In the genomic region with DNA sequence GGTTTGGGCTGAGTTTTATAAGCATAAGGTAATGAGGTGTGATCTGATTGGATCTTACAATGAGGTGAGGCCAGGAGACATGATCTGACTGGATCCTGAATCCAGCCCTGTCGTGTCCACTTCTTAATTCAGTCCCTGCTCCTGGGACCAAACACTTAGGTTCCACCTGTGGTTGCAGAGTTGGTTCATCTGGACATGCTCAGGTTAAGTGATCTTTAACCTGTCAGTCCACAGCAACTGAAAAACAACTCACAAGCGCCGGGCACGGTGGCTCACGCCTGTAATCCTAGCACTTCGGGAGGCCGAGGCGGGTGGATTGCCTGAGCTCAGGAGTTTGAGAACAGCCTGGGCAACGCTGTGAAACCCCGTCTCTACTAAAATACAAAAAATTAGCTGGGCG, we compare ENCODE assay signal across 25 cellular contexts.
"Had no signal": no experiment of that assay in that cellular context is flagged by ENCODE, and none has a peak within 500 bp of the region (broad histone marks: within the 10 kb centered on the region; RNA-seq: fewer than 3 reads in every experiment).

No MANE protein-coding gene starts in this region.

- H3K9me3 ChIP-seq: esophagus squamous epithelium, gastrocnemius medialis, lower lobe of right lung had no signal

- DNase-seq: dorsolateral prefrontal cortex; effector CD8-positive, alpha-beta T cell; effector memory CD8-positive, alpha-beta T cell; endodermal cell; erythroblast; esophagus squamous epithelium; foreskin fibroblast; foreskin melanocyte; gastrocnemius medialis; glutamatergic neuron; head of caudate nucleus; heart right ventricle; hippocampal formation; left cardiac atrium; left ventricle myocardium superior; lower lobe of right lung; mesenchymal stem cell; midbrain; naive thymus-derived CD4-positive, alpha-beta T cell had no signal

- H3K4me1 ChIP-seq: esophagus squamous epithelium, gastrocnemius medialis, heart right ventricle, left lung, lower lobe of right lung had no signal

- H3K4me3 ChIP-seq: coronary artery, dorsolateral prefrontal cortex, esophagus squamous epithelium, gastrocnemius medialis, heart right ventricle, left lung, lower lobe of right lung had no signal

- H3K4me3 Mint-ChIP-seq: effector memory CD8-positive, alpha-beta T cell; endodermal cell; naive thymus-derived CD4-positive, alpha-beta T cell had no signal

- H3K27me3 Mint-ChIP-seq: effector memory CD8-positive, alpha-beta T cell; naive thymus-derived CD4-positive, alpha-beta T cell had no signal

- ATAC-seq: effector memory CD8-positive, alpha-beta T cell; esophagus mucosa; gastrocnemius medialis; heart right ventricle; left cardiac atrium; left lung; left ventricle myocardium superior; lower lobe of right lung; naive thymus-derived CD4-positive, alpha-beta T cell had no signal

- FAIRE-seq: islet of Langerhans, keratinocyte had no signal

- H3K27me3 ChIP-seq: dorsolateral prefrontal cortex, esophagus squamous epithelium, gastrocnemius medialis, heart right ventricle, left lung had no signal

- H3K4me1 Mint-ChIP-seq: endodermal cell; naive thymus-derived CD4-positive, alpha-beta T cell had no signal

- H3K27ac Mint-ChIP-seq: effector memory CD8-positive, alpha-beta T cell; endodermal cell; naive thymus-derived CD4-positive, alpha-beta T cell had no signal

- H3K36me3 Mint-ChIP-seq: naive thymus-derived CD4-positive, alpha-beta T cell had no signal

- H3K36me3 ChIP-seq: esophagus squamous epithelium, gastrocnemius medialis, heart right ventricle, left lung, lower lobe of right lung had no signal

- H3K27ac ChIP-seq: coronary artery, dorsolateral prefrontal cortex, epithelial cell of prostate, esophagus squamous epithelium, gastrocnemius medialis, heart right ventricle, left lung, lower lobe of right lung had no signal
